In the genomic region with DNA sequence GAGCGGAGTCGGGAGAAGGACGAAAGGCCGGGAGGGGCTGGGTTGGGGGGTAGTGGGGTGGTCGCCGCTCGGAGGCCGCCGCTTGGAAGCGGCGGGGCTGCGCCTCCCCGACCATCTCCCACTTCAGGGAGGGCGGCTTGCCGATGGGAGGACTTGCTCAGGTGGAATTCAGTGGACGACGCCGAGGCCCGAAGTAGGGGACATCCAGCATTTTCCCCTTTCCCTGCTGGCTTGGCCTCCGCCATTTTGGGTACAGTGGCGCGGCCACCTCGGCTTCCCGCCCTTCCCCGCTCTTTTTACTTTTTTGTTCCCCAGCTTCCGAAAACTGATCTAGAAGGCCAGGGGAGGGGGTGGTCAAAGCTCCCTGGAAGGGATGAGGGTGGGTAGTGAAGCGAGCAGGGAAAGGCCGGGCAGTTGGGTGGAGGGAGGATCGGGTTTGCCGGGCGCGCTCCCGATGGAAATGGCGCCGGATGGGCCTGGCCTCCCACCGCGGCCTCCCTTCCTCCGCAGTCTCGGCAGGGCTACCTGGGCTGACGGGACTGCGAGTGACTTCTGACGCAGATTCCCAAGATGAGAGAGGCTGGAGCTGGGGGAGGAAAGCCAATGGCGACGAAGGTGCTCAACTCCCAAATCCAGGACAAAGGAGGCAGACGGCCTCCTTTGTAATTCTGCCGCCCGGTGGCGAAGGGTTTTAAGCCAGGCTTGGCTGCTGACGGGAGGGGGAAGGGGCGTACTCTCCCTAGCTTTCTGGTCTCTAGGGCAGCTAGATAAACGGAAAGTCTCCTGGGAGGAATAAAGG, we compare ENCODE assay signal across 1 cellular context.
A peak's percentile ranks its signal among the peaks of the same experiment; 100 is the strongest.
TF ChIP-seq lines count a peak whose summit lies in the region.

A gene (minus strand): TSS at position 670 of the 799 bp plus-strand sequence. CDS start 26,084 bp downstream, outside the sequence.

TF ChIP-seq in HepG2, 621 proteins besides CTCF, POLR2A, EP300 and RAD21 (continued from another document and continues in another):
- TF ChIP-seq, protein P1, sequence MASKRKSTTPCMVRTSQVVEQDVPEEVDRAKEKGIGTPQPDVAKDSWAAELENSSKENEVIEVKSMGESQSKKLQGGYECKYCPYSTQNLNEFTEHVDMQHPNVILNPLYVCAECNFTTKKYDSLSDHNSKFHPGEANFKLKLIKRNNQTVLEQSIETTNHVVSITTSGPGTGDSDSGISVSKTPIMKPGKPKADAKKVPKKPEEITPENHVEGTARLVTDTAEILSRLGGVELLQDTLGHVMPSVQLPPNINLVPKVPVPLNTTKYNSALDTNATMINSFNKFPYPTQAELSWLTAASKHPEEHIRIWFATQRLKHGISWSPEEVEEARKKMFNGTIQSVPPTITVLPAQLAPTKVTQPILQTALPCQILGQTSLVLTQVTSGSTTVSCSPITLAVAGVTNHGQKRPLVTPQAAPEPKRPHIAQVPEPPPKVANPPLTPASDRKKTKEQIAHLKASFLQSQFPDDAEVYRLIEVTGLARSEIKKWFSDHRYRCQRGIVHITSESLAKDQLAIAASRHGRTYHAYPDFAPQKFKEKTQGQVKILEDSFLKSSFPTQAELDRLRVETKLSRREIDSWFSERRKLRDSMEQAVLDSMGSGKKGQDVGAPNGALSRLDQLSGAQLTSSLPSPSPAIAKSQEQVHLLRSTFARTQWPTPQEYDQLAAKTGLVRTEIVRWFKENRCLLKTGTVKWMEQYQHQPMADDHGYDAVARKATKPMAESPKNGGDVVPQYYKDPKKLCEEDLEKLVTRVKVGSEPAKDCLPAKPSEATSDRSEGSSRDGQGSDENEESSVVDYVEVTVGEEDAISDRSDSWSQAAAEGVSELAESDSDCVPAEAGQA (IDR thresholded peaks at IDR 0.05; ENCODE audit: low read depth): no peak
- TF ChIP-seq, protein P1 (CRISPR knock-in tag; IDR thresholded peaks at IDR 0.05; ENCODE audit: borderline replicate concordance): no peak
- peak; percentile 13; the same call in 1 of the 2 replicates for TF ChIP-seq ZSCAN21 (CRISPR knock-in tag; IDR thresholded peaks at IDR 0.05; ENCODE audit: borderline replicate concordance)
- TF ChIP-seq TBX2 (CRISPR knock-in tag; IDR thresholded peaks at IDR 0.05; ENCODE audit: borderline replicate concordance): no peak
- no peak for TF ChIP-seq GPN1 (CRISPR knock-in tag; IDR thresholded peaks at IDR 0.05; ENCODE audit: borderline replicate concordance)
- TF ChIP-seq KLF15 (CRISPR knock-in tag; IDR thresholded peaks at IDR 0.05; ENCODE audit: borderline replicate concordance): no peak
- no peak for TF ChIP-seq JUNB (CRISPR knock-in tag; IDR thresholded peaks at IDR 0.05; ENCODE audit: borderline replicate concordance)
- TF ChIP-seq KDM2A (CRISPR knock-in tag; IDR thresholded peaks at IDR 0.05; ENCODE audit: borderline replicate concordance, low read depth): peak; percentile 64
- 0 out of 2 replicates have a peak, but pooled peaks have one; percentile 14 for TF ChIP-seq ZSCAN30 (CRISPR knock-in tag; IDR thresholded peaks at IDR 0.05)
- no peak for TF ChIP-seq ZNF496 (CRISPR knock-in tag; IDR thresholded peaks at IDR 0.05; ENCODE audit: insufficient replicate concordance)
- no peak for TF ChIP-seq NR2F6 (IDR thresholded peaks at IDR 0.05)
- TF ChIP-seq NR2F6 (CRISPR knock-in tag; IDR thresholded peaks at IDR 0.05): no peak
- no peak for TF ChIP-seq ZNF180 (CRISPR knock-in tag; IDR thresholded peaks at IDR 0.05; ENCODE audit: borderline replicate concordance, low read depth)
- TF ChIP-seq ZNF350 (CRISPR knock-in tag; IDR thresholded peaks at IDR 0.05; ENCODE audit: borderline replicate concordance, low read depth): no peak
- peak; percentile 82 for TF ChIP-seq ZFY (CRISPR knock-in tag; IDR thresholded peaks at IDR 0.05)
- no peak for TF ChIP-seq GABPA (IDR thresholded peaks at IDR 0.05; ENCODE audit: low read depth, low read length)
- TF ChIP-seq GABPA (CRISPR knock-in tag; IDR thresholded peaks at IDR 0.05; ENCODE audit: low read depth): no peak
- TF ChIP-seq ZNF296 (CRISPR knock-in tag; conservative IDR thresholded peaks at IDR 0.05): no peak
- TF ChIP-seq ZNF251 (CRISPR knock-in tag; IDR thresholded peaks at IDR 0.05): peak; percentile 90; the same call in 1 of the 2 replicates
- TF ChIP-seq ZFP90 (CRISPR knock-in tag; IDR thresholded peaks at IDR 0.05; ENCODE audit: borderline replicate concordance): peak; percentile 60; the same call in 1 of the 2 replicates
- TF ChIP-seq, protein P2, sequence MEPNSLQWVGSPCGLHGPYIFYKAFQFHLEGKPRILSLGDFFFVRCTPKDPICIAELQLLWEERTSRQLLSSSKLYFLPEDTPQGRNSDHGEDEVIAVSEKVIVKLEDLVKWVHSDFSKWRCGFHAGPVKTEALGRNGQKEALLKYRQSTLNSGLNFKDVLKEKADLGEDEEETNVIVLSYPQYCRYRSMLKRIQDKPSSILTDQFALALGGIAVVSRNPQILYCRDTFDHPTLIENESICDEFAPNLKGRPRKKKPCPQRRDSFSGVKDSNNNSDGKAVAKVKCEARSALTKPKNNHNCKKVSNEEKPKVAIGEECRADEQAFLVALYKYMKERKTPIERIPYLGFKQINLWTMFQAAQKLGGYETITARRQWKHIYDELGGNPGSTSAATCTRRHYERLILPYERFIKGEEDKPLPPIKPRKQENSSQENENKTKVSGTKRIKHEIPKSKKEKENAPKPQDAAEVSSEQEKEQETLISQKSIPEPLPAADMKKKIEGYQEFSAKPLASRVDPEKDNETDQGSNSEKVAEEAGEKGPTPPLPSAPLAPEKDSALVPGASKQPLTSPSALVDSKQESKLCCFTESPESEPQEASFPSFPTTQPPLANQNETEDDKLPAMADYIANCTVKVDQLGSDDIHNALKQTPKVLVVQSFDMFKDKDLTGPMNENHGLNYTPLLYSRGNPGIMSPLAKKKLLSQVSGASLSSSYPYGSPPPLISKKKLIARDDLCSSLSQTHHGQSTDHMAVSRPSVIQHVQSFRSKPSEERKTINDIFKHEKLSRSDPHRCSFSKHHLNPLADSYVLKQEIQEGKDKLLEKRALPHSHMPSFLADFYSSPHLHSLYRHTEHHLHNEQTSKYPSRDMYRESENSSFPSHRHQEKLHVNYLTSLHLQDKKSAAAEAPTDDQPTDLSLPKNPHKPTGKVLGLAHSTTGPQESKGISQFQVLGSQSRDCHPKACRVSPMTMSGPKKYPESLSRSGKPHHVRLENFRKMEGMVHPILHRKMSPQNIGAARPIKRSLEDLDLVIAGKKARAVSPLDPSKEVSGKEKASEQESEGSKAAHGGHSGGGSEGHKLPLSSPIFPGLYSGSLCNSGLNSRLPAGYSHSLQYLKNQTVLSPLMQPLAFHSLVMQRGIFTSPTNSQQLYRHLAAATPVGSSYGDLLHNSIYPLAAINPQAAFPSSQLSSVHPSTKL (CRISPR knock-in tag; IDR thresholded peaks at IDR 0.05): 0 out of 2 replicates have a peak, but pooled peaks have one; percentile 32
- TF ChIP-seq, protein P3, sequence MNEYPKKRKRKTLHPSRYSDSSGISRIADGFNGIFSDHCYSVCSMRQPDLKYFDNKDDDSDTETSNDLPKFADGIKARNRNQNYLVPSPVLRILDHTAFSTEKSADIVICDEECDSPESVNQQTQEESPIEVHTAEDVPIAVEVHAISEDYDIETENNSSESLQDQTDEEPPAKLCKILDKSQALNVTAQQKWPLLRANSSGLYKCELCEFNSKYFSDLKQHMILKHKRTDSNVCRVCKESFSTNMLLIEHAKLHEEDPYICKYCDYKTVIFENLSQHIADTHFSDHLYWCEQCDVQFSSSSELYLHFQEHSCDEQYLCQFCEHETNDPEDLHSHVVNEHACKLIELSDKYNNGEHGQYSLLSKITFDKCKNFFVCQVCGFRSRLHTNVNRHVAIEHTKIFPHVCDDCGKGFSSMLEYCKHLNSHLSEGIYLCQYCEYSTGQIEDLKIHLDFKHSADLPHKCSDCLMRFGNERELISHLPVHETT (CRISPR knock-in tag; conservative IDR thresholded peaks at IDR 0.05): 0 out of 2 replicates have a peak, but pooled peaks have one; percentile 25
- peak; percentile 82 for TF ChIP-seq ZFX (CRISPR knock-in tag; IDR thresholded peaks at IDR 0.05; ENCODE audit: low read depth)
- TF ChIP-seq SNRNP70 (IDR thresholded peaks at IDR 0.05; ENCODE audit: low read depth, low read length): no peak
- no peak for TF ChIP-seq ZNF747 (CRISPR knock-in tag; IDR thresholded peaks at IDR 0.05; ENCODE audit: borderline replicate concordance)
- TF ChIP-seq, protein P4, sequence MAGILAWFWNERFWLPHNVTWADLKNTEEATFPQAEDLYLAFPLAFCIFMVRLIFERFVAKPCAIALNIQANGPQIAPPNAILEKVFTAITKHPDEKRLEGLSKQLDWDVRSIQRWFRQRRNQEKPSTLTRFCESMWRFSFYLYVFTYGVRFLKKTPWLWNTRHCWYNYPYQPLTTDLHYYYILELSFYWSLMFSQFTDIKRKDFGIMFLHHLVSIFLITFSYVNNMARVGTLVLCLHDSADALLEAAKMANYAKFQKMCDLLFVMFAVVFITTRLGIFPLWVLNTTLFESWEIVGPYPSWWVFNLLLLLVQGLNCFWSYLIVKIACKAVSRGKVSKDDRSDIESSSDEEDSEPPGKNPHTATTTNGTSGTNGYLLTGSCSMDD (CRISPR knock-in tag; IDR thresholded peaks at IDR 0.05): no peak
- TF ChIP-seq PHF8 (CRISPR knock-in tag; IDR thresholded peaks at IDR 0.05): peak; percentile 71; the same call in 1 of the 2 replicates
- peak; percentile 35; the same call in 1 of the 2 replicates for TF ChIP-seq FOXO1 (CRISPR knock-in tag; IDR thresholded peaks at IDR 0.05)
- no peak for TF ChIP-seq CEBPB (IDR thresholded peaks at IDR 0.05; ENCODE audit: borderline replicate concordance, low read depth, low read length)
- peak; percentile 51; the same call in 1 of the 2 replicates for TF ChIP-seq SAP130 (CRISPR knock-in tag; IDR thresholded peaks at IDR 0.05; ENCODE audit: low read depth)
- 0 out of 2 replicates have a peak, but pooled peaks have one; percentile 20 for TF ChIP-seq KDM1A (CRISPR knock-in tag; IDR thresholded peaks at IDR 0.05)
- no peak for TF ChIP-seq NCOA1 (CRISPR knock-in tag; IDR thresholded peaks at IDR 0.05)
- TF ChIP-seq, protein P5, sequence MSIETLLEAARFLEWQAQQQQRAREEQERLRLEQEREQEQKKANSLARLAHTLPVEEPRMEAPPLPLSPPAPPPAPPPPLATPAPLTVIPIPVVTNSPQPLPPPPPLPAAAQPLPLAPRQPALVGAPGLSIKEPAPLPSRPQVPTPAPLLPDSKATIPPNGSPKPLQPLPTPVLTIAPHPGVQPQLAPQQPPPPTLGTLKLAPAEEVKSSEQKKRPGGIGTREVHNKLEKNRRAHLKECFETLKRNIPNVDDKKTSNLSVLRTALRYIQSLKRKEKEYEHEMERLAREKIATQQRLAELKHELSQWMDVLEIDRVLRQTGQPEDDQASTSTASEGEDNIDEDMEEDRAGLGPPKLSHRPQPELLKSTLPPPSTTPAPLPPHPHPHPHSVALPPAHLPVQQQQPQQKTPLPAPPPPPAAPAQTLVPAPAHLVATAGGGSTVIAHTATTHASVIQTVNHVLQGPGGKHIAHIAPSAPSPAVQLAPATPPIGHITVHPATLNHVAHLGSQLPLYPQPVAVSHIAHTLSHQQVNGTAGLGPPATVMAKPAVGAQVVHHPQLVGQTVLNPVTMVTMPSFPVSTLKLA (IDR thresholded peaks at IDR 0.05): no peak
- TF ChIP-seq YEATS2 (CRISPR knock-in tag; IDR thresholded peaks at IDR 0.05; ENCODE audit: borderline replicate concordance): no peak
- TF ChIP-seq ZNF564 (CRISPR knock-in tag; IDR thresholded peaks at IDR 0.05): no peak; the same call in 1 of the 2 replicates
- no peak for TF ChIP-seq JUND (CRISPR knock-in tag; IDR thresholded peaks at IDR 0.05)
- no peak for TF ChIP-seq NONO (IDR thresholded peaks at IDR 0.05)
- 0 out of 2 replicates have a peak, but pooled peaks have one; percentile 23 for TF ChIP-seq NONO (CRISPR knock-in tag; conservative IDR thresholded peaks at IDR 0.05)
- no peak for TF ChIP-seq ZNF121 (CRISPR knock-in tag; IDR thresholded peaks at IDR 0.05)
- TF ChIP-seq SALL1 (CRISPR knock-in tag; IDR thresholded peaks at IDR 0.05): peak; percentile 60; the same call in 1 of the 2 replicates
- TF ChIP-seq RXRA (CRISPR knock-in tag; IDR thresholded peaks at IDR 0.05): 0 out of 2 replicates have a peak, but pooled peaks have one; percentile 40
- TF ChIP-seq ZNF207 (IDR thresholded peaks at IDR 0.05; ENCODE audit: borderline replicate concordance): no peak
- no peak for TF ChIP-seq ZNF234 (CRISPR knock-in tag; conservative IDR thresholded peaks at IDR 0.05)
- peak; percentile 32; the same call in 1 of the 2 replicates for TF ChIP-seq PAX8 (CRISPR knock-in tag; IDR thresholded peaks at IDR 0.05; ENCODE audit: borderline replicate concordance)
- 0 out of 2 replicates have a peak, but pooled peaks have one; percentile 55 for TF ChIP-seq ETV6 (CRISPR knock-in tag; conservative IDR thresholded peaks at IDR 0.05)
- TF ChIP-seq HCFC1 (IDR thresholded peaks at IDR 0.05; ENCODE audit: low read depth, low read length): no peak
